Comparison of ENCODE assay signal across 14 cellular contexts in genomic region chr3:48548165-48548564, GRCh38. TPM values are rescaled to one million over a fixed set of nuclear protein-coding genes. Genes with fewer than 3 reads are reported as not detected.
A peak's percentile ranks its signal among the peaks of the same experiment; 100 is the strongest.
DNase-seq lines count a peak whose midpoint lies in the region; ATAC-seq and TF ChIP-seq lines count a peak whose summit lies in the region.
"Had no signal": no experiment of that assay in that cellular context is flagged by ENCODE, and none has a peak within 500 bp of the region (broad histone marks: within the 10 kb centered on the region; RNA-seq: fewer than 3 reads in every experiment).

No MANE protein-coding gene starts in this region.

- ATAC-seq in activated CD4-positive, alpha-beta T cell treated with anti-CD3 and anti-CD28 coated beads for 36 hours, result no peak
- ATAC-seq in GM23338 (no peak), HG02623 (IDR thresholded peaks at IDR 0.05; ENCODE audit: unreplicated experiment) (no peak)

- H3K4me3 ChIP-seq in WERI-Rb-1 (ENCODE audit: low read depth, low read length) (no peak overlapping the region), GM23338 (no peak overlapping the region)
- H3K4me3 ChIP-seq: SJCRH30 had no signal

- DNase-seq in activated CD4-positive, alpha-beta T cell treated with anti-CD3 and anti-CD28 coated beads, Interleukin-2, amount 10 ng/mL, durations not matched to agents 7 days and 5 days, result no peak
- no peak for DNase-seq in activated CD4-positive, alpha-beta T cell treated with anti-CD3 and anti-CD28 coated beads for 36 hours
- no peak for DNase-seq in WERI-Rb-1
- peak; percentile 87 to 93 for DNase-seq in erythroblast (lab: John Stamatoyannopoulos, UW)
- no peak for DNase-seq in progenitor cell of endocrine pancreas (ENCODE audit: low spot score, unreplicated experiment)
- DNase-seq in stimulated activated CD4-positive, alpha-beta T cell treated with anti-CD3 and anti-CD28 coated beads, Interleukin-2, amount 100 ng/mL, for 24 hours, result no peak
- DNase-seq in GM23338 (ENCODE audit: low spot score), result no peak
- DNase-seq: DMS 273 treated with DMSO at 0.1 percent for 48 hours, NCI-H187 treated with DMSO at 0.1 percent for 48 hours, NCI-H524 treated with DMSO at 0.1 percent for 48 hours had no signal

- peak overlapping the region; percentile 52 for H3K27ac ChIP-seq in WERI-Rb-1
- no peak overlapping the region for H3K27ac ChIP-seq in GM23338 (ENCODE audit: low read depth)
- H3K27ac ChIP-seq: SJCRH30 had no signal

- no peaks in the 10 kb centered on the region for H3K27me3 Mint-ChIP-seq in activated CD4-positive, alpha-beta T cell treated with anti-CD3 and anti-CD28 coated beads, Interleukin-2, amount 10 ng/mL, durations not matched to agents 7 days and 5 days
- no peaks in the 10 kb centered on the region for H3K27me3 Mint-ChIP-seq in activated CD4-positive, alpha-beta T cell treated with anti-CD3 and anti-CD28 coated beads for 36 hours
- H3K27me3 Mint-ChIP-seq in progenitor cell of endocrine pancreas, result no peaks in the 10 kb centered on the region
- H3K27me3 Mint-ChIP-seq in GM23338 (ENCODE audit: insufficient read depth, low read depth, poor library complexity), result peaks cover 9% of the 10 kb centered on the region
- H3K27me3 Mint-ChIP-seq: CD4-positive, CD25-positive, alpha-beta regulatory T cell had no signal

- POLR2A ChIA-PET in activated CD4-positive, alpha-beta T cell treated with anti-CD3 and anti-CD28 coated beads, Interleukin-2, amount 10 ng/mL, durations not matched to agents 7 days and 5 days (lab: Charles Lee), result no interaction called here
- POLR2A ChIA-PET in activated CD4-positive, alpha-beta T cell treated with anti-CD3 and anti-CD28 coated beads for 36 hours (lab: Charles Lee), result no interaction called here

- H3F3A ChIP-seq in GM23338 (replicated peaks; ENCODE audit: low read depth), result 0 out of 2 replicates have a peak, but pooled peaks cover 11% of the 10 kb centered on the region

- CTCF ChIA-PET in activated CD4-positive, alpha-beta T cell treated with anti-CD3 and anti-CD28 coated beads, Interleukin-2, amount 10 ng/mL, durations not matched to agents 7 days and 5 days (lab: Charles Lee), result interaction anchor here (0.6 to 3.4 kb wide), 8 partner anchors 14 to 354 kb away, joined by 3 to 19 read pairs (median 4); no protein-coding TSS in a partner anchor
- CTCF ChIA-PET in activated CD4-positive, alpha-beta T cell treated with anti-CD3 and anti-CD28 coated beads for 36 hours (lab: Charles Lee), result interaction anchor here (0.6 to 3.9 kb wide), 8 partner anchors 9 to 1128 kb away, joined by 3 to 29 read pairs (median 4); partner anchors contain the start of gene PFKFB4

- peaks cover 22% of the 10 kb centered on the region for H3K36me3 Mint-ChIP-seq in activated CD4-positive, alpha-beta T cell treated with anti-CD3 and anti-CD28 coated beads, Interleukin-2, amount 10 ng/mL, durations not matched to agents 7 days and 5 days (ENCODE audit: low read depth)
- H3K36me3 Mint-ChIP-seq in activated CD4-positive, alpha-beta T cell treated with anti-CD3 and anti-CD28 coated beads for 36 hours (ENCODE audit: low read depth), result peaks cover 36% of the 10 kb centered on the region
- H3K36me3 Mint-ChIP-seq in progenitor cell of endocrine pancreas (ENCODE audit: insufficient read depth) (peaks cover 22% of the 10 kb centered on the region), GM23338 (ENCODE audit: low read depth) (peaks cover 20% of the 10 kb centered on the region; the same call in 2 of the 3 replicates)
- H3K36me3 Mint-ChIP-seq: CD4-positive, CD25-positive, alpha-beta regulatory T cell had no signal

- H3K4me2 ChIP-seq in GM23338, result no peak overlapping the region

- no peak for TF ChIP-seq CTCF in WERI-Rb-1 (IDR thresholded peaks at IDR 0.05; ENCODE audit: low read depth, low read length)
- TF ChIP-seq CTCF in progenitor cell of endocrine pancreas (IDR thresholded peaks at IDR 0.05; ENCODE audit: unreplicated experiment), result no peak
- no peak for TF ChIP-seq CTCF in GM23338 (conservative IDR thresholded peaks at IDR 0.05; ENCODE audit: low read depth in 2 of 2)

- H4K20me1 ChIP-seq in GM23338 (replicated peaks; ENCODE audit: insufficient read depth), result no peaks in the 10 kb centered on the region

- no peak overlapping the region for H3K4me3 Mint-ChIP-seq in activated CD4-positive, alpha-beta T cell treated with anti-CD3 and anti-CD28 coated beads, Interleukin-2, amount 10 ng/mL, durations not matched to agents 7 days and 5 days
- no peak overlapping the region for H3K4me3 Mint-ChIP-seq in activated CD4-positive, alpha-beta T cell treated with anti-CD3 and anti-CD28 coated beads for 36 hours
- no peak overlapping the region for H3K4me3 Mint-ChIP-seq in progenitor cell of endocrine pancreas (ENCODE audit: low read depth)
- no peak overlapping the region for H3K4me3 Mint-ChIP-seq in GM23338
- H3K4me3 Mint-ChIP-seq: CD4-positive, CD25-positive, alpha-beta regulatory T cell had no signal

- intact Hi-C loops in activated CD4-positive, alpha-beta T cell treated with anti-CD3 and anti-CD28 coated beads for 36 hours (cut with DNase I, micrococcal nuclease), result loop anchor here (1.0 to 5.0 kb wide), 6 partner anchors 81 to 315 kb away; partner anchors contain the start of gene ATRIP (in 1 of the 2)

- H3K36me3 ChIP-seq in WERI-Rb-1 (peaks cover 28% of the 10 kb centered on the region), GM23338 (ENCODE audit: insufficient read depth) (peaks cover 14% of the 10 kb centered on the region; the same call in 1 of the 2 replicates)
- H3K36me3 ChIP-seq: SJCRH30 had no signal

- peak overlapping the region; percentile 25 for H3K27ac Mint-ChIP-seq in activated CD4-positive, alpha-beta T cell treated with anti-CD3 and anti-CD28 coated beads, Interleukin-2, amount 10 ng/mL, durations not matched to agents 7 days and 5 days
- H3K27ac Mint-ChIP-seq in activated CD4-positive, alpha-beta T cell treated with anti-CD3 and anti-CD28 coated beads for 36 hours, result no peak overlapping the region
- H3K27ac Mint-ChIP-seq in progenitor cell of endocrine pancreas (peak overlapping the region; percentile 78), GM23338 (no peak overlapping the region; the same call in 1 of the 2 replicates)
- H3K27ac Mint-ChIP-seq: CD4-positive, CD25-positive, alpha-beta regulatory T cell had no signal

- no peak overlapping the region for H2AFZ ChIP-seq in GM23338

- no peaks in the 10 kb centered on the region for H3K9me3 ChIP-seq in WERI-Rb-1 (ENCODE audit: severe bottlenecking)
- H3K9me3 ChIP-seq: SJCRH30 had no signal

- peaks cover 41% of the 10 kb centered on the region for H3K4me1 Mint-ChIP-seq in activated CD4-positive, alpha-beta T cell treated with anti-CD3 and anti-CD28 coated beads, Interleukin-2, amount 10 ng/mL, durations not matched to agents 7 days and 5 days
- H3K4me1 Mint-ChIP-seq in activated CD4-positive, alpha-beta T cell treated with anti-CD3 and anti-CD28 coated beads for 36 hours, result peaks cover 9% of the 10 kb centered on the region
- H3K4me1 Mint-ChIP-seq in progenitor cell of endocrine pancreas (ENCODE audit: low read depth) (peaks cover 17% of the 10 kb centered on the region), GM23338 (peaks cover 7% of the 10 kb centered on the region)

- no peak for TF ChIP-seq POLR2A in erythroblast (IDR thresholded peaks at IDR 0.05; ENCODE audit: low read length)

- H3K27me3 ChIP-seq in WERI-Rb-1 (ENCODE audit: insufficient read depth, low read depth, severe bottlenecking) (no peaks in the 10 kb centered on the region), GM23338 (ENCODE audit: insufficient read depth) (no peaks in the 10 kb centered on the region)
- H3K27me3 ChIP-seq: SJCRH30 had no signal

- peaks cover under 1% of the 10 kb centered on the region; the same call in 1 of the 2 replicates for H3K79me2 ChIP-seq in GM23338 (replicated peaks; ENCODE audit: insufficient read depth)

- H3K4me1 ChIP-seq in GM23338 (ENCODE audit: insufficient read depth), result no peaks in the 10 kb centered on the region

- H3K9me2 ChIP-seq in GM23338 (ENCODE audit: insufficient read depth), result no peaks in the 10 kb centered on the region

- no peaks in the 10 kb centered on the region for H3K9me3 Mint-ChIP-seq in activated CD4-positive, alpha-beta T cell treated with anti-CD3 and anti-CD28 coated beads, Interleukin-2, amount 10 ng/mL, durations not matched to agents 7 days and 5 days
- H3K9me3 Mint-ChIP-seq in activated CD4-positive, alpha-beta T cell treated with anti-CD3 and anti-CD28 coated beads for 36 hours (ENCODE audit: low read depth), result no peaks in the 10 kb centered on the region
- H3K9me3 Mint-ChIP-seq in progenitor cell of endocrine pancreas (ENCODE audit: low read depth) (no peaks in the 10 kb centered on the region), GM23338 (no peaks in the 10 kb centered on the region)
- H3K9me3 Mint-ChIP-seq: CD4-positive, CD25-positive, alpha-beta regulatory T cell had no signal

RNA-seq across cellular contexts. Expression of gene PFKFB4, which starts 8.4 kb away (rescaled TPM):
- total RNA-seq in activated CD4-positive, alpha-beta T cell treated with anti-CD3 and anti-CD28 coated beads, Interleukin-2, amount 10 ng/mL, durations not matched to agents 7 days and 5 days, result 10 to 100 TPM; 21.6 to 24.9 TPM
- total RNA-seq in activated CD4-positive, alpha-beta T cell treated with anti-CD3 and anti-CD28 coated beads for 36 hours, result 10 to 100 TPM; 58.4 to 63.7 TPM
- 39.7 and 45.0 TPM in 2 replicates for total RNA-seq in progenitor cell of endocrine pancreas
- total RNA-seq in GM23338 (2014; rRNA removed; shearing (Covaris generic)), result 15.0 and 22.9 TPM in 2 replicates
- polyA plus RNA-seq in GM23338 (2016; fragmentation: Nextera tagmentation; extraction: Ambion mirVana), result 7.6 and 8.6 TPM in 2 replicates

RNA-seq across cellular contexts. Expression of gene UCN2, which starts 15.4 kb away (rescaled TPM):
- total RNA-seq in activated CD4-positive, alpha-beta T cell treated with anti-CD3 and anti-CD28 coated beads, Interleukin-2, amount 10 ng/mL, durations not matched to agents 7 days and 5 days, result not detected
- not detected for total RNA-seq in activated CD4-positive, alpha-beta T cell treated with anti-CD3 and anti-CD28 coated beads for 36 hours
- total RNA-seq in progenitor cell of endocrine pancreas, result 1.2 and 1.4 TPM in 2 replicates
- 0.12 and 0.17 TPM in 2 replicates for total RNA-seq in GM23338 (2014; rRNA removed; shearing (Covaris generic))
- polyA plus RNA-seq in GM23338 (2016; fragmentation: Nextera tagmentation; extraction: Ambion mirVana), result not detected in 2 replicates
- total RNA-seq: CD4-positive, CD25-positive, alpha-beta regulatory T cell; G401 had no signal
- polyA plus RNA-seq: CD4-positive, CD25-positive, alpha-beta regulatory T cell had no signal

RNA-seq across cellular contexts. Expression of gene SHISA5, which starts 44.2 kb away (rescaled TPM):
- 100 to 1,000 TPM; 266 to 271 TPM for total RNA-seq in activated CD4-positive, alpha-beta T cell treated with anti-CD3 and anti-CD28 coated beads, Interleukin-2, amount 10 ng/mL, durations not matched to agents 7 days and 5 days
- 10 to 100 TPM; 52.9 to 68.8 TPM for total RNA-seq in activated CD4-positive, alpha-beta T cell treated with anti-CD3 and anti-CD28 coated beads for 36 hours
- 157 and 162 TPM in 2 replicates for total RNA-seq in progenitor cell of endocrine pancreas
- total RNA-seq in GM23338 (2014; rRNA removed; shearing (Covaris generic)), result 148 and 166 TPM in 2 replicates
- 146 and 167 TPM in 2 replicates for polyA plus RNA-seq in GM23338 (2016; fragmentation: Nextera tagmentation; extraction: Ambion mirVana)

RNA-seq across cellular contexts. Expression of gene COL7A1, which starts 47.0 kb away (rescaled TPM):
- total RNA-seq in activated CD4-positive, alpha-beta T cell treated with anti-CD3 and anti-CD28 coated beads, Interleukin-2, amount 10 ng/mL, durations not matched to agents 7 days and 5 days, result 1 to 10 TPM in 1 of 2 experiments, under 1 TPM in 1; 0.52 to 1.3 TPM
- under 1 TPM; 0.65 to 0.85 TPM for total RNA-seq in activated CD4-positive, alpha-beta T cell treated with anti-CD3 and anti-CD28 coated beads for 36 hours
- 31.5 and 38.4 TPM in 2 replicates for total RNA-seq in progenitor cell of endocrine pancreas
- total RNA-seq in GM23338 (2014; rRNA removed; shearing (Covaris generic)), result 5.2 and 7.9 TPM in 2 replicates
- polyA plus RNA-seq in GM23338 (2016; fragmentation: Nextera tagmentation; extraction: Ambion mirVana), result 3.0 and 4.0 TPM in 2 replicates
- polyA plus RNA-seq: CD4-positive, CD25-positive, alpha-beta regulatory T cell had no signal

Comparison
In these comparisons a context has a peak if more than half of its experiments do, and no peak if none do; other contexts are left out.
1. H3K27ac Mint-ChIP-seq: peak in activated CD4-positive, alpha-beta T cell treated with anti-CD3 and anti-CD28 coated beads, Interleukin-2, amount 10 ng/mL, durations not matched to agents 7 days and 5 days (single experiment) and progenitor cell of endocrine pancreas (single experiment); none in activated CD4-positive, alpha-beta T cell treated with anti-CD3 and anti-CD28 coated beads for 36 hours (single experiment) and GM23338 (single experiment).
2. DNase-seq: peak in erythroblast (2 of 2); none in activated CD4-positive, alpha-beta T cell treated with anti-CD3 and anti-CD28 coated beads, Interleukin-2, amount 10 ng/mL, durations not matched to agents 7 days and 5 days (single experiment), activated CD4-positive, alpha-beta T cell treated with anti-CD3 and anti-CD28 coated beads for 36 hours (single experiment), WERI-Rb-1 (single experiment), progenitor cell of endocrine pancreas (single experiment), stimulated activated CD4-positive, alpha-beta T cell treated with anti-CD3 and anti-CD28 coated beads, Interleukin-2, amount 100 ng/mL, for 24 hours (0 of 2) and GM23338 (single experiment).